ENCODE assay signal across 28 cellular contexts in genomic region chr4:165698272-165698671, GRCh38.
"Had no signal": no experiment of that assay in that cellular context is flagged by ENCODE, and none has a peak within 500 bp of the region (broad histone marks: within the 10 kb centered on the region; RNA-seq: fewer than 3 reads in every experiment).

No MANE protein-coding gene starts in this region.

- FAIRE-seq: urothelium cell line had no signal

- H3K27me3 ChIP-seq: neutrophil, ovary, right lobe of liver, stomach, thyroid gland, tibial nerve, upper lobe of left lung, vagina had no signal

- ATAC-seq: naive thymus-derived CD8-positive, alpha-beta T cell; natural killer cell treated with Interleukin-12 subunit alpha and Interleukin-12 subunit beta and Interleukin-15 and Interleukin-18, amount 100 ng/mL, for 72 hours; psoas muscle; right cardiac atrium; right lobe of liver; stimulated activated effector memory CD8-positive, alpha-beta T cell treated with anti-CD3 and anti-CD28 coated beads, Interleukin-12 subunit alpha, Interleukin-12 subunit beta, amount 100 ng/mL, for 72 hours; stimulated activated naive B cell treated with anti-CD40 and anti-IgM and Interleukin-4, amounts not matched to agents 10 μg/mL and 1 μg/mL and 100 μg/mL, for 72 hours had no signal

- H3K4me3 ChIP-seq: ovary, psoas muscle, right lobe of liver, skin epidermis, stomach, thoracic aorta, thyroid gland, tibial nerve, upper lobe of left lung, vagina had no signal

- H3K4me1 ChIP-seq: parathyroid adenoma, psoas muscle, right lobe of liver, stomach, thyroid gland, tibial nerve, upper lobe of left lung, vagina had no signal

- H3K9me3 ChIP-seq: neutrophil, ovary, psoas muscle, right lobe of liver, stomach, thoracic aorta, thyroid gland, tibial nerve, upper lobe of left lung, vagina had no signal

- DNase-seq: naive B cell; naive thymus-derived CD8-positive, alpha-beta T cell; nephron progenitor cell; occipital lobe; ovary; posterior cingulate gyrus; psoas muscle; right cardiac atrium; right lobe of liver; stimulated activated CD4-positive, alpha-beta T cell treated with anti-CD3 and anti-CD28 coated beads, Interleukin-15, amount 100 ng/mL, for 24 hours; stimulated activated CD4-positive, alpha-beta T cell treated with anti-CD3 and anti-CD28 coated beads, Interleukin-2, amount 100 ng/mL, for 24 hours; stimulated activated CD4-positive, alpha-beta T cell treated with anti-CD3 and anti-CD28 coated beads, Interleukin-2, amount 100 ng/mL, for 48 hours; stimulated activated CD4-positive, alpha-beta T cell treated with anti-CD3 and anti-CD28 coated beads, Interleukin-4, amount 100 ng/mL, for 24 hours; stimulated activated naive B cell treated with anti-CD40 and anti-IgM and Interleukin-4, amounts not matched to agents 10 μg/mL and 1 μg/mL and 100 μg/mL, for 72 hours; stimulated activated naive CD4-positive, alpha-beta T cell treated with Interleukin-2 at 50 U/mL for 16 hours; stomach; thyroid gland; trophoblast cell; upper lobe of left lung had no signal

- H3K36me3 ChIP-seq: neutrophil, ovary, right lobe of liver, stomach, thoracic aorta, thyroid gland, tibial nerve, upper lobe of left lung, vagina had no signal

- H3K27ac ChIP-seq: neutrophil, ovary, parathyroid adenoma, psoas muscle, right lobe of liver, skin epidermis, stomach, thoracic aorta, thyroid gland, upper lobe of left lung, vagina had no signal
